ENCODE assay signal across 8 cellular contexts in genomic region chrX:70433848-70434351, GRCh38.
DNase-seq lines count a peak whose midpoint lies in the region; ATAC-seq lines count a peak whose summit lies in the region.

No MANE protein-coding gene starts in this region.

- peaks cover 5% of the 10 kb centered on the region for H3K4me1 ChIP-seq in muscle layer of colon (ENCODE audit: insufficient read depth, low read length)

- peak overlapping the region; percentile 46 for H3K27ac ChIP-seq in epithelial cell of prostate
- H3K27ac ChIP-seq in muscle layer of colon (ENCODE audit: low read depth, low read length), result no peak overlapping the region

- H3K27ac Mint-ChIP-seq in stimulated activated effector memory CD8-positive, alpha-beta T cell treated with anti-CD3 and anti-CD28 coated beads, Interleukin-12 subunit alpha, Interleukin-12 subunit beta, amount 100 ng/mL, for 72 hours, result peak overlapping the region; percentile 91

- H3K9me3 ChIP-seq in muscle layer of colon (ENCODE audit: low read length), result no peaks in the 10 kb centered on the region

- H3K9me3 Mint-ChIP-seq in stimulated activated effector memory CD8-positive, alpha-beta T cell treated with anti-CD3 and anti-CD28 coated beads, Interleukin-12 subunit alpha, Interleukin-12 subunit beta, amount 100 ng/mL, for 72 hours, result no peaks in the 10 kb centered on the region

- H3K36me3 ChIP-seq in muscle layer of colon (ENCODE audit: insufficient read depth, low read length), result no peaks in the 10 kb centered on the region

- peak in 12 of 14 donors; percentile 20 to 75 (median 47) for DNase-seq in C1 segment of cervical spinal cord (lab: John Stamatoyannopoulos, UW)
- DNase-seq in NOMO-1 treated with dmso at 0.1 percent for 144 hours (lab: John Stamatoyannopoulos, UW; ENCODE audit: unreplicated experiment), result peak; percentile 26
- DNase-seq in activated CD8-positive, alpha-beta memory T cell treated with anti-CD3 and anti-CD28 coated beads, Interleukin-2, amount 50 U/mL, for 48 hours, result peak; percentile 83
- DNase-seq in epithelial cell of prostate (ENCODE audit: low read depth, low spot score), result no peak
- DNase-seq in stimulated activated effector memory CD8-positive, alpha-beta T cell treated with anti-CD3 and anti-CD28 coated beads, Interleukin-12 subunit alpha, Interleukin-12 subunit beta, amount 100 ng/mL, for 72 hours (ENCODE audit: low spot score in 2 of 2), result peak; percentile 57 to 82

- peak overlapping the region; percentile 39 for H3K9ac ChIP-seq in muscle layer of colon (ENCODE audit: low read length)

- ATAC-seq in GM19324 (IDR thresholded peaks at IDR 0.05; ENCODE audit: low FRiP score, unreplicated experiment) (peak; percentile 54), HG03457 (IDR thresholded peaks at IDR 0.05; ENCODE audit: unreplicated experiment) (peak; percentile 60)
- peak; percentile 82 for ATAC-seq in stimulated activated effector memory CD8-positive, alpha-beta T cell treated with anti-CD3 and anti-CD28 coated beads, Interleukin-12 subunit alpha, Interleukin-12 subunit beta, amount 100 ng/mL, for 72 hours

- H3K36me3 Mint-ChIP-seq in stimulated activated effector memory CD8-positive, alpha-beta T cell treated with anti-CD3 and anti-CD28 coated beads, Interleukin-12 subunit alpha, Interleukin-12 subunit beta, amount 100 ng/mL, for 72 hours, result peaks cover 8% of the 10 kb centered on the region

- peak overlapping the region; percentile 49 to 78 for H3K4me3 ChIP-seq in muscle layer of colon (ENCODE audit: low read depth in 1 of 2, low read length in 2 of 2)

- H3K27me3 ChIP-seq in muscle layer of colon (ENCODE audit: control insufficient read depth in 1 of 2, insufficient read depth in 2 of 2, low read length in 2 of 2), result peaks cover 0 to 13% of the 10 kb centered on the region in 2 donors

- peaks cover 24% of the 10 kb centered on the region for H3K4me1 Mint-ChIP-seq in stimulated activated effector memory CD8-positive, alpha-beta T cell treated with anti-CD3 and anti-CD28 coated beads, Interleukin-12 subunit alpha, Interleukin-12 subunit beta, amount 100 ng/mL, for 72 hours

- peak overlapping the region; percentile 85 for H3K4me3 Mint-ChIP-seq in stimulated activated effector memory CD8-positive, alpha-beta T cell treated with anti-CD3 and anti-CD28 coated beads, Interleukin-12 subunit alpha, Interleukin-12 subunit beta, amount 100 ng/mL, for 72 hours
